11 cellular contexts compared by ENCODE assay signal in the genomic region with DNA sequence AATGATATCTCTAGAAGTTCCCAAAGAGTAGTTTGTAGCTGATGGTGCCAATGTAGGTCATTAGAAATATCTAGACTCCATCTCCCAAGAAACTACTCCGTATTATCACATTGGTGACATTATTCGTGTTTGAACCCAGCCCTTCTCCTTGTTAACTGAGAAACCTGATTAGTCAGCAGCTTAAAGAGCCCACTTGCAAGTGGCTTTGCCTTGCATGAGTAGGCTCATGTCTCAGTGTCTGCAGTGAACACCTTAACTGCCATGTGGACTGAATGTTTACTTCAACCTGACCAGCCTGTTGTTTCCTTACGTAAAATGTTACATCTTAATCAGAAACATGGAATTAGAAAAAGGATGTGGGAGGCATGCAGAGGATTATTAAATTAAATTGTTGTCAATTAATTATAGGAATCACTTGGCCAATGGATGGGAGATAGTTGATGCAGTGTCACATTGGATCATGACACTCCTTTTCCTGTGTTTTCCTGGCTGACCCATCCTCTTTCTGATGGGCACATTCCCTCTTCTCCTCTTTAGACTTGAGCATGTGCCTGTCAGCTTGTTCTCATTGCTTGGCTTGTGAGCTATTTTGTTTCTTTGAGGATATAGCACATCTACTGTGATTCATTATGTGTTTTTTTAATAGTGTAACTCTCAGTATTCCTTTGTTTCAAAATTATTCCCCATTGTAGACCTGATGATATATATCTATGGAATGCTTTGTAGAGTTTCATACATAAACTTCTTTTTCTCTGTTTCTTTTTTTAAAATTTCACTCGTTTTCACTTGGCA.
DNase-seq lines count a peak whose midpoint lies in the region; ATAC-seq, FAIRE-seq and TF ChIP-seq lines count a peak whose summit lies in the region.
"Had no signal": no experiment of that assay in that cellular context is flagged by ENCODE, and none has a peak within 500 bp of the region (broad histone marks: within the 10 kb centered on the region; RNA-seq: fewer than 3 reads in every experiment).

No MANE protein-coding gene starts in this region.

- peak overlapping the region; percentile 66 for H3K27ac ChIP-seq in 22Rv1

- FAIRE-seq in HTR-8/SVneo (lab: Jason Lieb, UNC) = no peak
- FAIRE-seq: H1 had no signal

- ATAC-seq in SK-N-SH treated with all-trans-retinoic acid at 6 μM for 48 hours = peak; percentile 54
- ATAC-seq: activated T-helper 17 cell treated with anti-CD3 and anti-CD28 coated beads, Interleukin-2, amount 50 U/mL, for 72 hours had no signal

- DNase-seq in GM04503 (ENCODE audit: low read depth) (peak; percentile 36), fibroblast of pulmonary artery (ENCODE audit: low read depth) (peak; percentile 60), HTR-8/SVneo (ENCODE audit: insufficient read length, low spot score) (no peak), NCI-H345 treated with DMSO at 0.1 percent for 48 hours (lab: John Stamatoyannopoulos, UW; ENCODE audit: unreplicated experiment) (no peak), T-helper 2 cell (no peak), GM19240 (ENCODE audit: insufficient read length, low spot score) (no peak)
- DNase-seq: T1000 had no signal

- no peak overlapping the region for H3K4me3 ChIP-seq in fibroblast of pulmonary artery (replicated peaks; ENCODE audit: low read depth, low read length)

- TF ChIP-seq CTCF in 22Rv1 (IDR thresholded peaks at IDR 0.05) (no peak), fibroblast of pulmonary artery (IDR thresholded peaks at IDR 0.05; ENCODE audit: low read length, missing control alignments) (no peak)

TF ChIP-seq in SK-N-SH treated with all-trans-retinoic acid at 6 μM for 48 hours, 23 proteins besides CTCF, POLR2A, EP300 and RAD21:
- TF ChIP-seq, protein P1, sequence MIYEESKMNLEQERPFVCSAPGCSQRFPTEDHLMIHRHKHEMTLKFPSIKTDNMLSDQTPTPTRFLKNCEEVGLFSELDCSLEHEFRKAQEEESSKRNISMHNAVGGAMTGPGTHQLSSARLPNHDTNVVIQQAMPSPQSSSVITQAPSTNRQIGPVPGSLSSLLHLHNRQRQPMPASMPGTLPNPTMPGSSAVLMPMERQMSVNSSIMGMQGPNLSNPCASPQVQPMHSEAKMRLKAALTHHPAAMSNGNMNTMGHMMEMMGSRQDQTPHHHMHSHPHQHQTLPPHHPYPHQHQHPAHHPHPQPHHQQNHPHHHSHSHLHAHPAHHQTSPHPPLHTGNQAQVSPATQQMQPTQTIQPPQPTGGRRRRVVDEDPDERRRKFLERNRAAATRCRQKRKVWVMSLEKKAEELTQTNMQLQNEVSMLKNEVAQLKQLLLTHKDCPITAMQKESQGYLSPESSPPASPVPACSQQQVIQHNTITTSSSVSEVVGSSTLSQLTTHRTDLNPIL (CRISPR knock-in tag; IDR thresholded peaks at IDR 0.05; ENCODE audit: low read depth) = no peak
- TF ChIP-seq GLIS3 (CRISPR knock-in tag; IDR thresholded peaks at IDR 0.05) = no peak
- TF ChIP-seq, protein P2, sequence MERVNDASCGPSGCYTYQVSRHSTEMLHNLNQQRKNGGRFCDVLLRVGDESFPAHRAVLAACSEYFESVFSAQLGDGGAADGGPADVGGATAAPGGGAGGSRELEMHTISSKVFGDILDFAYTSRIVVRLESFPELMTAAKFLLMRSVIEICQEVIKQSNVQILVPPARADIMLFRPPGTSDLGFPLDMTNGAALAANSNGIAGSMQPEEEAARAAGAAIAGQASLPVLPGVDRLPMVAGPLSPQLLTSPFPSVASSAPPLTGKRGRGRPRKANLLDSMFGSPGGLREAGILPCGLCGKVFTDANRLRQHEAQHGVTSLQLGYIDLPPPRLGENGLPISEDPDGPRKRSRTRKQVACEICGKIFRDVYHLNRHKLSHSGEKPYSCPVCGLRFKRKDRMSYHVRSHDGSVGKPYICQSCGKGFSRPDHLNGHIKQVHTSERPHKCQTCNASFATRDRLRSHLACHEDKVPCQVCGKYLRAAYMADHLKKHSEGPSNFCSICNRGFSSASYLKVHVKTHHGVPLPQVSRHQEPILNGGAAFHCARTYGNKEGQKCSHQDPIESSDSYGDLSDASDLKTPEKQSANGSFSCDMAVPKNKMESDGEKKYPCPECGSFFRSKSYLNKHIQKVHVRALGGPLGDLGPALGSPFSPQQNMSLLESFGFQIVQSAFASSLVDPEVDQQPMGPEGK (CRISPR knock-in tag; IDR thresholded peaks at IDR 0.05; ENCODE audit: borderline replicate concordance) = no peak

Comparison
In these comparisons a context has a peak if more than half of its experiments do, and no peak if none do; other contexts are left out.
1. DNase-seq: peak in GM04503 (single experiment) and fibroblast of pulmonary artery (single experiment); none in HTR-8/SVneo (single experiment), NCI-H345 treated with DMSO at 0.1 percent for 48 hours (single experiment), T-helper 2 cell (0 of 5) and GM19240 (single experiment).